Comparison of ENCODE assay signal across 9 cellular contexts in genomic region chr13:33205804-33206221, GRCh38.
DNase-seq lines count a peak whose midpoint lies in the region; TF ChIP-seq lines count a peak whose summit lies in the region.
"Had no signal": no experiment of that assay in that cellular context is flagged by ENCODE, and none has a peak within 500 bp of the region (broad histone marks: within the 10 kb centered on the region; RNA-seq: fewer than 3 reads in every experiment).

No MANE protein-coding gene starts in this region.

- H3K27me3 ChIP-seq in thyroid gland: no peaks in the 10 kb centered on the region
- H3K27me3 ChIP-seq in Peyer's patch: no peaks in the 10 kb centered on the region
- H3K27me3 ChIP-seq: SJCRH30 had no signal

- H3K4me3 ChIP-seq in Jurkat, Clone E6-1 (ENCODE audit: low read length): no peak overlapping the region
- no peak overlapping the region for H3K4me3 ChIP-seq in thyroid gland (replicated peaks in 1 of 3)
- no peak overlapping the region for H3K4me3 ChIP-seq in Peyer's patch
- H3K4me3 ChIP-seq: SJCRH30 had no signal

- WGBS in thyroid gland, 2 donors: 44 to 70% methylated on average over 6 of the region's 6 CpGs

- intact Hi-C loops in thyroid gland (cut with DNase I): no loop called here

- DNase-seq in SIG-M5 treated with dmso at 0.1 percent for 504 hours (lab: John Stamatoyannopoulos, UW; ENCODE audit: unreplicated experiment) (peak; percentile 2), SIG-M5 (lab: John Stamatoyannopoulos, UW) (no peak), fibroblast of gingiva (ENCODE audit: low read depth) (peak; percentile 64), thyroid gland (no peak), medulla oblongata (ENCODE audit: extremely low spot score) (no peak), Peyer's patch (no peak)
- DNase-seq in Jurkat, Clone E6-1 (ENCODE audit: low read depth, low spot score): peak; percentile 29
- DNase-seq in activated CD8-positive, alpha-beta memory T cell treated with anti-CD3 and anti-CD28 coated beads, Interleukin-2, amount 50 U/mL, for 4 hours: no peak

- H3K4me1 ChIP-seq in thyroid gland (peaks cover 35 to 41% of the 10 kb centered on the region in 2 donors), Peyer's patch (peaks cover 0 to 36% (median 0%) of the 10 kb centered on the region in 4 donors)

- no peak for TF ChIP-seq POLR2A in thyroid gland (IDR thresholded peaks at IDR 0.05)
- TF ChIP-seq POLR2A in Peyer's patch (IDR thresholded peaks at IDR 0.05): no peak

- no peaks in the 10 kb centered on the region for H3K36me3 ChIP-seq in thyroid gland
- H3K36me3 ChIP-seq in Peyer's patch: no peaks in the 10 kb centered on the region

- no peaks in the 10 kb centered on the region for H3K9me3 ChIP-seq in thyroid gland
- H3K9me3 ChIP-seq in Peyer's patch: no peaks in the 10 kb centered on the region
- H3K9me3 ChIP-seq: SJCRH30 had no signal

- TF ChIP-seq CTCF in thyroid gland (IDR thresholded peaks at IDR 0.05) (no peak), Peyer's patch (IDR thresholded peaks at IDR 0.05) (no peak)

- H3K27ac ChIP-seq in thyroid gland (peak overlapping the region in 2 of 3 donors; percentile 57 to 64), Peyer's patch (peak overlapping the region in 2 of 4 donors; percentile 62 to 72)
- H3K27ac ChIP-seq: SJCRH30 had no signal

Comparison
In these comparisons a context has a peak if more than half of its experiments do, and no peak if none do; other contexts are left out.
1. DNase-seq: peak in SIG-M5 treated with dmso at 0.1 percent for 504 hours (single experiment), Jurkat, Clone E6-1 (single experiment) and fibroblast of gingiva (single experiment); none in SIG-M5 (single experiment), thyroid gland (0 of 2), medulla oblongata (single experiment), activated CD8-positive, alpha-beta memory T cell treated with anti-CD3 and anti-CD28 coated beads, Interleukin-2, amount 50 U/mL, for 4 hours (single experiment) and Peyer's patch (0 of 3).